3 cellular contexts compared by ENCODE assay signal in the genomic region with DNA sequence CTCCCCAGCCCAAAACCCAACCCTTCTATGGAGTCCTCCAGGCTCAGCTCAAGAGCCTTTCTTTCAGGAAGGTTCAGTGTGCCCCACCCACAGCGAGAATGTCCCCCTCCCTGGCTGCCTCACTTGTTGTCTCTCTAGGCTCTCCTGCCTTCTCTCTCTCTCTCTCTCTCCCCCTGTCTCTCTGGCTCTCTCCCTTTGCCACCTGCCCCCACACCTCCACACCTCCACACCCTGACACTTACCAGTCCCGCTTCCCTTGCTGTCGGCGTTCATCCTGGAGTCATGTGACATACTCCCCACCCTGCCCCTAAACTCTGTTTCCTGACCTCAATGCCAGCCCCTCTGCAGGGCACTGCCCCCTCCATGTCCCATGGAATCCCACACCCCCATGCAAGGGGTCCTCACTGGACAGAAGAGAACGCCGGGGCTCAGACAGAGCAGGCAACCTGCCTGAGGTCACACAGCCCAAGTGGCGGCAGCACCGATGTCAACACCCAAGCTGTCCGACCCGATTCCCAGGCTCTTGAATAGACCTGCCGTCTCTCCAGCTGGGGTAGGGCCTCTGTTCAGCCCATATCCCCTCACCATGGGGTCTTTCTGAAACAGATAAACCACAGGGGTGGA.
TF ChIP-seq lines count a peak whose summit lies in the region.

No MANE protein-coding gene starts in this region.

TF ChIP-seq in A549, 52 proteins besides CTCF, POLR2A, EP300 and RAD21:
- no peak for TF ChIP-seq FOXS1 (CRISPR knock-in tag; IDR thresholded peaks at IDR 0.05)
- TF ChIP-seq CHD2 (IDR thresholded peaks at IDR 0.05; ENCODE audit: low read length, partially characterized antibody): no peak
- TF ChIP-seq USF2 (IDR thresholded peaks at IDR 0.05): no peak
- TF ChIP-seq HMGXB4 (CRISPR knock-in tag; IDR thresholded peaks at IDR 0.05; ENCODE audit: borderline replicate concordance): no peak
- TF ChIP-seq RNF2 (IDR thresholded peaks at IDR 0.05; ENCODE audit: borderline replicate concordance, low read depth): no peak
- TF ChIP-seq RCOR1 (IDR thresholded peaks at IDR 0.05; ENCODE audit: low read depth, low read length): no peak
- TF ChIP-seq HOXB13 (CRISPR knock-in tag; IDR thresholded peaks at IDR 0.05; ENCODE audit: low read depth): no peak
- TF ChIP-seq SMC3 (IDR thresholded peaks at IDR 0.05): no peak
- TF ChIP-seq TFCP2L1 (CRISPR knock-in tag; IDR thresholded peaks at IDR 0.05): no peak
- no peak for TF ChIP-seq MAZ (IDR thresholded peaks at IDR 0.05; ENCODE audit: borderline replicate concordance, low read depth, low read length)
- no peak for TF ChIP-seq KDM5A (IDR thresholded peaks at IDR 0.05)
- no peak for TF ChIP-seq ZC3H11A (IDR thresholded peaks at IDR 0.05)
- TF ChIP-seq CBX2 (IDR thresholded peaks at IDR 0.05; ENCODE audit: borderline replicate concordance, low read depth): no peak
- no peak for TF ChIP-seq RFX5 (IDR thresholded peaks at IDR 0.05)

TF ChIP-seq in HEK293, 187 proteins besides CTCF, POLR2A, EP300 and RAD21:
- TF ChIP-seq ZNF248 (tag by site-specific recombination; IDR thresholded peaks at IDR 0.05): no peak
- no peak for TF ChIP-seq PRDM4 (tag by site-specific recombination; IDR thresholded peaks at IDR 0.05)
- TF ChIP-seq ZNF571 (tag by site-specific recombination; IDR thresholded peaks at IDR 0.05): no peak
- TF ChIP-seq, protein P1, sequence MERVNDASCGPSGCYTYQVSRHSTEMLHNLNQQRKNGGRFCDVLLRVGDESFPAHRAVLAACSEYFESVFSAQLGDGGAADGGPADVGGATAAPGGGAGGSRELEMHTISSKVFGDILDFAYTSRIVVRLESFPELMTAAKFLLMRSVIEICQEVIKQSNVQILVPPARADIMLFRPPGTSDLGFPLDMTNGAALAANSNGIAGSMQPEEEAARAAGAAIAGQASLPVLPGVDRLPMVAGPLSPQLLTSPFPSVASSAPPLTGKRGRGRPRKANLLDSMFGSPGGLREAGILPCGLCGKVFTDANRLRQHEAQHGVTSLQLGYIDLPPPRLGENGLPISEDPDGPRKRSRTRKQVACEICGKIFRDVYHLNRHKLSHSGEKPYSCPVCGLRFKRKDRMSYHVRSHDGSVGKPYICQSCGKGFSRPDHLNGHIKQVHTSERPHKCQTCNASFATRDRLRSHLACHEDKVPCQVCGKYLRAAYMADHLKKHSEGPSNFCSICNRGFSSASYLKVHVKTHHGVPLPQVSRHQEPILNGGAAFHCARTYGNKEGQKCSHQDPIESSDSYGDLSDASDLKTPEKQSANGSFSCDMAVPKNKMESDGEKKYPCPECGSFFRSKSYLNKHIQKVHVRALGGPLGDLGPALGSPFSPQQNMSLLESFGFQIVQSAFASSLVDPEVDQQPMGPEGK (tag by site-specific recombination; IDR thresholded peaks at IDR 0.05): 0 out of 2 replicates have a peak, but pooled peaks have one; percentile 13
- TF ChIP-seq KLF1 (tag by site-specific recombination; IDR thresholded peaks at IDR 0.05): peak; percentile 97
- TF ChIP-seq, protein P2, sequence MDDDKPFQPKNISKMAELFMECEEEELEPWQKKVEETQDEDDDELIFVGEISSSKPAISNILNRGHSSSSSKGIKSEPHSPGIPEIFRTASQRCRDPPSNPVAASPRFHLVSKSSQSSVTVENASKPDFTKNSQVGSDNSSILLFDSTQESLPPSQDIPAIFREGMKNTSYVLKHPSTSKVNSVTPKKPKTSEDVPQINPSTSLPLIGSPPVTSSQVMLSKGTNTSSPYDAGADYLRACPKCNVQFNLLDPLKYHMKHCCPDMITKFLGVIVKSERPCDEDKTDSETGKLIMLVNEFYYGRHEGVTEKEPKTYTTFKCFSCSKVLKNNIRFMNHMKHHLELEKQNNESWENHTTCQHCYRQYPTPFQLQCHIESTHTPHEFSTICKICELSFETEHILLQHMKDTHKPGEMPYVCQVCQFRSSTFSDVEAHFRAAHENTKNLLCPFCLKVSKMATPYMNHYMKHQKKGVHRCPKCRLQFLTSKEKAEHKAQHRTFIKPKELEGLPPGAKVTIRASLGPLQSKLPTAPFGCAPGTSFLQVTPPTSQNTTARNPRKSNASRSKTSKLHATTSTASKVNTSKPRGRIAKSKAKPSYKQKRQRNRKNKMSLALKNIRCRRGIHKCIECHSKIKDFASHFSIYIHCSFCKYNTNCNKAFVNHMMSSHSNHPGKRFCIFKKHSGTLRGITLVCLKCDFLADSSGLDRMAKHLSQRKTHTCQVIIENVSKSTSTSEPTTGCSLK (tag by site-specific recombination; IDR thresholded peaks at IDR 0.05): no peak
- peak; percentile 53 for TF ChIP-seq ZFHX2 (tag by site-specific recombination; conservative IDR thresholded peaks at IDR 0.05)
- TF ChIP-seq SP7 (tag by site-specific recombination; IDR thresholded peaks at IDR 0.05): no peak
- TF ChIP-seq SCRT2 (tag by site-specific recombination; IDR thresholded peaks at IDR 0.05): peak; percentile 55
- TF ChIP-seq EGR2 (tag by site-specific recombination; IDR thresholded peaks at IDR 0.05; ENCODE audit: low read depth): peak; percentile 86
- TF ChIP-seq SCRT1 (tag by site-specific recombination; IDR thresholded peaks at IDR 0.05; ENCODE audit: borderline replicate concordance): peak; percentile 59
- no peak for TF ChIP-seq ZNF670 (tag by site-specific recombination; IDR thresholded peaks at IDR 0.05; ENCODE audit: low read depth)
- TF ChIP-seq ZNF561 (tag by site-specific recombination; IDR thresholded peaks at IDR 0.05; ENCODE audit: borderline replicate concordance): no peak
- no peak for TF ChIP-seq YY2 (tag by site-specific recombination; IDR thresholded peaks at IDR 0.05)

TF ChIP-seq in H1, 55 proteins besides CTCF, POLR2A, EP300 and RAD21:
- TF ChIP-seq TAF1 (IDR thresholded peaks at IDR 0.05; ENCODE audit: low read depth, low read length): no peak
- no peak for TF ChIP-seq CREB1 (IDR thresholded peaks at IDR 0.05)
- TF ChIP-seq USF2 (IDR thresholded peaks at IDR 0.05; ENCODE audit: low read length): no peak
- no peak for TF ChIP-seq TCF12 (IDR thresholded peaks at IDR 0.05; ENCODE audit: low read depth, low read length)
- TF ChIP-seq SIN3A (conservative IDR thresholded peaks at IDR 0.05 in 1 of 2, IDR thresholded peaks at IDR 0.05 in 1 of 2; ENCODE audit: low read depth in 1 of 2, low read length in 2 of 2): no peak
- TF ChIP-seq EGR1 (IDR thresholded peaks at IDR 0.05; ENCODE audit: borderline replicate concordance, low read depth, low read length): no peak
- no peak for TF ChIP-seq SAP30 (IDR thresholded peaks at IDR 0.05; ENCODE audit: insufficient read depth, insufficient replicate concordance, low read length)
- TF ChIP-seq GTF2F1 (IDR thresholded peaks at IDR 0.05; ENCODE audit: borderline replicate concordance, low read depth, low read length): no peak
- TF ChIP-seq E2F6 (IDR thresholded peaks at IDR 0.05): no peak
- no peak for TF ChIP-seq CHD2 (IDR thresholded peaks at IDR 0.05; ENCODE audit: low read length)
- TF ChIP-seq HDAC6 (IDR thresholded peaks at IDR 0.05; ENCODE audit: low read depth, low read length): no peak
- no peak for TF ChIP-seq POLR2AphosphoS5 (IDR thresholded peaks at IDR 0.05; ENCODE audit: low read depth, low read length)
- TF ChIP-seq SUZ12 (IDR thresholded peaks at IDR 0.05; ENCODE audit: low read length): no peak
- TF ChIP-seq BACH1 (IDR thresholded peaks at IDR 0.05; ENCODE audit: low read length): no peak
